19 cellular contexts compared by ENCODE assay signal in the genomic region with DNA sequence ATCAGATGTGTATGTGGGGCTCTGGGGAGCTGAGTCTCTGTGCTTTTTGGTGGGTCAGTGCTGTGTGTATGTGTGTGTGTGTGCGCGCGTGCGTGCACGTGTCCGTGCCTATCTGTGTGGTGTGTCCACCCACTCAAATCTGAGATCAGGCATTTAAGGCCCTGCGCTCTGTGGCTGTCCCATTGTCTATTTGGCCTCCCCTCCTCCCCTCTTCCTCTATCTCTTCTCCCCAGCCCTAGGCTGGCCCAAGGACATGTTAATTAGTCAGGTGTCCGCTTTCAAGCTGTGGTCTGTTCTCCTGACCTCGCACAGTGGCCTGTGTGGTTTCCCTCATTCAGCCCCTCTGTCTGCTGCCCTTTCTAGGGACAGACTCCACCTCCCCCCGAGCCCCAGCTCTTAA.
DNase-seq lines count a peak whose midpoint lies in the region; ATAC-seq, FAIRE-seq and TF ChIP-seq lines count a peak whose summit lies in the region.
"Had no signal": no experiment of that assay in that cellular context is flagged by ENCODE, and none has a peak within 500 bp of the region (broad histone marks: within the 10 kb centered on the region; RNA-seq: fewer than 3 reads in every experiment).

No MANE protein-coding gene starts in this region.

- no peak overlapping the region; the same call in 1 of the 2 replicates for H4K8ac ChIP-seq in H1 (ENCODE audit: extremely low read depth, insufficient read depth, low read length)

- H3K4me2 ChIP-seq in H1 (ENCODE audit: insufficient read depth in 1 of 2, low read depth in 2 of 2, low read length in 2 of 2) = peak overlapping the region in 1 of 2 experiments; percentile 33; a peak in 1 of 4 replicates
- no peak overlapping the region for H3K4me2 ChIP-seq in smooth muscle cell

- H3K27me3 ChIP-seq in NT2/D1 (ENCODE audit: insufficient read depth, insufficient read length) (no peaks in the 10 kb centered on the region), H1 (replicated peaks in 1 of 4; ENCODE audit: control insufficient read depth in 3 of 4, extremely low read depth in 1 of 4, insufficient read depth in 3 of 4, low read length in 3 of 4) (no peaks in the 10 kb centered on the region), smooth muscle cell (ENCODE audit: low read depth) (no peaks in the 10 kb centered on the region)
- H3K27me3 ChIP-seq: MG63 had no signal

- H3K14ac ChIP-seq in H1 (ENCODE audit: insufficient read length) = no peak overlapping the region

- peaks cover 11% of the 10 kb centered on the region for H3K27me3 Mint-ChIP-seq in type B pancreatic cell
- H3K27me3 Mint-ChIP-seq: CD4-positive, alpha-beta T cell had no signal

- H3F3A ChIP-seq in smooth muscle cell (ENCODE audit: low read depth) = no peaks in the 10 kb centered on the region

- POLR2A ChIA-PET in H1 (lab: Charles Lee; ENCODE audit: partially characterized antibody) = no interaction called here

- H3K79me2 ChIP-seq in H1 (ENCODE audit: control insufficient read depth in 1 of 2, insufficient read depth in 2 of 2, low read length in 2 of 2) = no peaks in the 10 kb centered on the region
- no peaks in the 10 kb centered on the region for H3K79me2 ChIP-seq in smooth muscle cell (ENCODE audit: low read depth)

- no peak overlapping the region for H3K23ac ChIP-seq in H1 (ENCODE audit: insufficient read length)

- FAIRE-seq in H1 (lab: Jason Lieb, UNC) = no peak
- FAIRE-seq: G401.6, GM12891 had no signal

- H3K9ac ChIP-seq in NT2/D1 (ENCODE audit: insufficient read length, low read depth) (no peak overlapping the region), H1 (replicated peaks in 1 of 4; ENCODE audit: extremely low read depth in 1 of 4, low read depth in 3 of 4, low read length in 3 of 4) (no peak overlapping the region), smooth muscle cell (ENCODE audit: low read depth) (no peak overlapping the region)

- H2BK5ac ChIP-seq in H1 (ENCODE audit: low read depth, low read length) = peak overlapping the region; percentile 66; the same call in 1 of the 2 replicates

- peaks cover 29% of the 10 kb centered on the region for H3K4me1 Mint-ChIP-seq in type B pancreatic cell (ENCODE audit: unreplicated experiment)

- no peaks in the 10 kb centered on the region for H3K79me1 ChIP-seq in H1 (ENCODE audit: low read depth, low read length)

- no peak overlapping the region for H3K4ac ChIP-seq in H1 (replicated peaks; ENCODE audit: insufficient read length, low read depth, low read length)

- 0 out of 2 replicates have a peak overlapping the region, but pooled peaks have one; percentile 12 for H2BK15ac ChIP-seq in H1 (ENCODE audit: low read length)

- no peak overlapping the region for H2BK20ac ChIP-seq in H1 (ENCODE audit: low read length)

- H4K91ac ChIP-seq in H1 (replicated peaks; ENCODE audit: insufficient read length, low read length) = peak overlapping the region; percentile 62

- H3K9me3 ChIP-seq in NT2/D1 (ENCODE audit: insufficient read depth, low read length) = no peaks in the 10 kb centered on the region
- no peaks in the 10 kb centered on the region for H3K9me3 ChIP-seq in H1 (ENCODE audit: insufficient read depth in 2 of 2, low read depth in 1 of 2, low read length in 1 of 2)
- H3K9me3 ChIP-seq in smooth muscle cell (replicated peaks; ENCODE audit: low read depth) = no peaks in the 10 kb centered on the region
- H3K9me3 ChIP-seq: MG63 had no signal

- no peak overlapping the region for H2AK5ac ChIP-seq in H1 (ENCODE audit: low read depth, low read length)

- peaks cover 11% of the 10 kb centered on the region for H3K36me3 ChIP-seq in NT2/D1 (ENCODE audit: insufficient read depth, insufficient read length, low read length)
- H3K36me3 ChIP-seq in H1 (ENCODE audit: control insufficient read depth in 2 of 4, insufficient read depth in 4 of 4, low read length in 3 of 4) = no peaks in the 10 kb centered on the region
- H3K36me3 ChIP-seq in smooth muscle cell (ENCODE audit: low read depth) = no peaks in the 10 kb centered on the region
- H3K36me3 ChIP-seq: MG63 had no signal

- H3K9me3 Mint-ChIP-seq in type B pancreatic cell = no peaks in the 10 kb centered on the region
- H3K9me3 Mint-ChIP-seq: CD4-positive, alpha-beta T cell had no signal

- 87% methylated on average over 10 of the region's 10 CpGs; no CpG with 5 or more reads in 1 of the 2 experiments for WGBS in H1 (ENCODE audit: extremely low coverage in 1 of 2, insufficient coverage in 1 of 2, insufficient read length in 1 of 2, insufficient replicate concordance in 2 of 2, low coverage in 1 of 2, low lambda C conversion rate in 2 of 2, missing lambda C conversion rate in 1 of 2), 2 experiments
- 81% methylated on average over 9 of the region's 10 CpGs for WGBS in smooth muscle cell (ENCODE audit: low lambda C conversion rate)

- H3K4me3 Mint-ChIP-seq in type B pancreatic cell = no peak overlapping the region
- H3K4me3 Mint-ChIP-seq: CD4-positive, alpha-beta T cell had no signal

- peaks cover 3% of the 10 kb centered on the region for H3K36me3 Mint-ChIP-seq in type B pancreatic cell

- no peak overlapping the region for H4K5ac ChIP-seq in H1 (ENCODE audit: insufficient read length, low read depth, low read length)

- no peak overlapping the region for H3K18ac ChIP-seq in H1 (ENCODE audit: extremely low read depth, low read length)

- no peaks in the 10 kb centered on the region for H3K23me2 ChIP-seq in H1 (ENCODE audit: low read depth, low read length)

- no peak overlapping the region; the same call in 1 of the 2 replicates for H2BK12ac ChIP-seq in H1 (ENCODE audit: low read depth, low read length)

- H3K27ac ChIP-seq in H1 (ENCODE audit: low read depth, low read length) = no peak overlapping the region
- H3K27ac ChIP-seq in smooth muscle cell (ENCODE audit: low read depth) = no peak overlapping the region
- H3K27ac ChIP-seq: HL-60 had no signal

- peak; percentile 22 for DNase-seq in NT2/D1 (ENCODE audit: low read depth, low spot score)
- DNase-seq in H1 (ENCODE audit: low read depth in 1 of 2, low spot score in 2 of 2) = no peak
- peak; percentile 56 for DNase-seq in myocyte (ENCODE audit: low read depth)
- DNase-seq in type B pancreatic cell (ENCODE audit: extremely low spot score, unreplicated experiment) = no peak
- DNase-seq in HUDEP-2 (lab: John Stamatoyannopoulos, UW; ENCODE audit: unreplicated experiment in 76 of 76) = no peak
- DNase-seq in smooth muscle cell (lab: John Stamatoyannopoulos, UW; ENCODE audit: unreplicated experiment) = no peak
- DNase-seq: ACHN; CD4-positive, alpha-beta T cell; DMS79; KBM-7; MG63; NCI-H1105; NCI-H187 had no signal

- CTCF ChIA-PET in H1 (lab: Charles Lee; ENCODE audit: partially characterized antibody) = interaction anchor here (0.5 to 1.8 kb wide), 4 partner anchors 11 to 334 kb away, joined by 3 to 5 read pairs (median 4); no protein-coding TSS in a partner anchor

- no peak overlapping the region for H3K56ac ChIP-seq in H1 (replicated peaks; ENCODE audit: insufficient read length, low read depth, low read length)

- H2AFZ ChIP-seq in H1 (ENCODE audit: low read length) = no peak overlapping the region
- no peak overlapping the region for H2AFZ ChIP-seq in smooth muscle cell (ENCODE audit: low read depth)

- H4K20me1 ChIP-seq in H1 (replicated peaks in 1 of 2; ENCODE audit: control insufficient read depth in 1 of 2, insufficient read depth in 2 of 2, low read length in 2 of 2) (no peaks in the 10 kb centered on the region), smooth muscle cell (ENCODE audit: low read depth) (no peaks in the 10 kb centered on the region)

- H3K4me3 ChIP-seq in NT2/D1 (ENCODE audit: insufficient read length, low read depth) = no peak overlapping the region
- H3K4me3 ChIP-seq in H1 (ENCODE audit: extremely low read depth in 1 of 4, insufficient read depth in 2 of 4, low read depth in 3 of 4, low read length in 4 of 4) = no peak overlapping the region
- H3K4me3 ChIP-seq in smooth muscle cell = no peak overlapping the region
- H3K4me3 ChIP-seq: MG63 had no signal

- no peak for ATAC-seq in GM19328 (IDR thresholded peaks at IDR 0.05; ENCODE audit: unreplicated experiment)
- ATAC-seq: Panc1, Right ventricle myocardium inferior had no signal

- no peak for TF ChIP-seq POLR2A in H1 (IDR thresholded peaks at IDR 0.05; ENCODE audit: control extremely low read depth in 1 of 2, low read depth in 2 of 2, low read length in 2 of 2)

- H3K4me1 ChIP-seq in NT2/D1 (ENCODE audit: insufficient read depth, insufficient read length) (peaks cover 10% of the 10 kb centered on the region), H1 (replicated peaks in 1 of 4; ENCODE audit: control insufficient read depth in 3 of 4, insufficient read depth in 4 of 4, low read length in 3 of 4) (peaks cover 0 to 7% (median 2%) of the 10 kb centered on the region in 4 experiments; a peak in 3 of 7 replicates), smooth muscle cell (ENCODE audit: low read depth) (peaks cover 16% of the 10 kb centered on the region)

- H2BK120ac ChIP-seq in H1 (replicated peaks; ENCODE audit: low read depth, low read length) = no peak overlapping the region

- no peak for TF ChIP-seq RAD21 in H1 (IDR thresholded peaks at IDR 0.05 in 1 of 2, conservative IDR thresholded peaks at IDR 0.05 in 1 of 2; ENCODE audit: low read depth in 2 of 2, low read length in 2 of 2)

- no peak for TF ChIP-seq EP300 in H1 (IDR thresholded peaks at IDR 0.05; ENCODE audit: borderline replicate concordance in 1 of 2, low read depth in 2 of 2, low read length in 2 of 2)

- peak overlapping the region; percentile 31 for H3K27ac Mint-ChIP-seq in type B pancreatic cell
- H3K27ac Mint-ChIP-seq: CD4-positive, alpha-beta T cell had no signal

- no peak for TF ChIP-seq CTCF in H1 (IDR thresholded peaks at IDR 0.05; ENCODE audit: control extremely low read depth in 1 of 3, insufficient read depth in 1 of 3, low read depth in 1 of 3, low read length in 3 of 3)
- TF ChIP-seq CTCF in type B pancreatic cell (conservative IDR thresholded peaks at IDR 0.05) = no peak
- TF ChIP-seq CTCF in smooth muscle cell (IDR thresholded peaks at IDR 0.05; ENCODE audit: borderline replicate concordance, insufficient read depth, poor library complexity, severe bottlenecking) = no peak

TF ChIP-seq in H1, 55 proteins besides CTCF, POLR2A, EP300 and RAD21:
- TF ChIP-seq CHD1 (IDR thresholded peaks at IDR 0.05; ENCODE audit: low read depth, low read length) = no peak
- no peak for TF ChIP-seq CTBP2 (IDR thresholded peaks at IDR 0.05; ENCODE audit: borderline replicate concordance, insufficient read depth, insufficient read length, low read length)
- TF ChIP-seq JUND (IDR thresholded peaks at IDR 0.05; ENCODE audit: low read length) = no peak

Comparison
In these comparisons a context has a peak if more than half of its experiments do, and no peak if none do; other contexts are left out.
1. DNase-seq: peak in NT2/D1 (single experiment) and myocyte (single experiment); none in H1 (0 of 2), type B pancreatic cell (single experiment), HUDEP-2 (0 of 76) and smooth muscle cell (single experiment).